8 cellular contexts compared by ENCODE assay signal in genomic region chr6:2158596-2159271, GRCh38.
DNase-seq lines count a peak whose midpoint lies in the region; ATAC-seq and TF ChIP-seq lines count a peak whose summit lies in the region.
"Had no signal": no experiment of that assay in that cellular context is flagged by ENCODE, and none has a peak within 500 bp of the region (broad histone marks: within the 10 kb centered on the region; RNA-seq: fewer than 3 reads in every experiment).

No MANE protein-coding gene starts in this region.

- H3K23ac ChIP-seq in mesendoderm (ENCODE audit: low read length) = no peak overlapping the region

- no peaks in the 10 kb centered on the region; the same call in 1 of the 2 replicates for H3K79me2 ChIP-seq in DOHH2 (ENCODE audit: control insufficient read depth, low read length)
- H3K79me2 ChIP-seq in mesendoderm (ENCODE audit: control insufficient read depth, insufficient read depth, low read length) = no peaks in the 10 kb centered on the region

- H3K9me3 ChIP-seq in DOHH2 (ENCODE audit: control insufficient read depth, insufficient read depth, low read length) = no peaks in the 10 kb centered on the region

- H3K79me1 ChIP-seq in mesendoderm (ENCODE audit: low read length) = no peaks in the 10 kb centered on the region

- no peak overlapping the region for H2BK5ac ChIP-seq in mesendoderm (ENCODE audit: low read length)

- H3K9ac ChIP-seq in mesendoderm (ENCODE audit: low read length) = no peak overlapping the region

- peaks cover 3% of the 10 kb centered on the region; the same call in 1 of the 2 replicates for H4K20me1 ChIP-seq in DOHH2 (ENCODE audit: control insufficient read depth, insufficient read depth, low read depth, low read length)

- H3K18ac ChIP-seq in mesendoderm (ENCODE audit: low read length) = no peak overlapping the region

- no peaks in the 10 kb centered on the region for H3K36me3 ChIP-seq in DOHH2 (ENCODE audit: control insufficient read depth, low read length)
- no peaks in the 10 kb centered on the region for H3K36me3 ChIP-seq in mesendoderm (ENCODE audit: control insufficient read depth, insufficient read depth, low read length)

- H3K4ac ChIP-seq in mesendoderm (ENCODE audit: low read depth, low read length) = no peak overlapping the region

- H3K4me2 ChIP-seq in DOHH2 (ENCODE audit: low read length) (no peak overlapping the region), mesendoderm (ENCODE audit: low read length) (no peak overlapping the region)

- no peak overlapping the region for H2BK120ac ChIP-seq in mesendoderm (ENCODE audit: low read depth, low read length)

- H2AK5ac ChIP-seq in mesendoderm (ENCODE audit: low read length) = no peak overlapping the region

- H3K4me1 ChIP-seq in DOHH2 (ENCODE audit: control insufficient read depth, low read length) (peaks cover 9% of the 10 kb centered on the region), mesendoderm (ENCODE audit: control insufficient read depth, low read depth, low read length) (no peaks in the 10 kb centered on the region)

- WGBS in mesendoderm (ENCODE audit: extremely low coverage, insufficient coverage, low lambda C conversion rate) = no CpG with 5 or more reads among the region's 12 CpGs

- H3F3A ChIP-seq in DOHH2 (ENCODE audit: control insufficient read depth, insufficient read depth) = no peaks in the 10 kb centered on the region

- no peak overlapping the region for H3K4me3 ChIP-seq in DOHH2 (ENCODE audit: low read length)
- H3K4me3 ChIP-seq in cardiac fibroblast (replicated peaks in 1 of 2; ENCODE audit: low read depth in 2 of 2, low read length in 2 of 2) = no peak overlapping the region
- H3K4me3 ChIP-seq in mesendoderm (ENCODE audit: low read length) = no peak overlapping the region

- TF ChIP-seq CTCF in DOHH2 (IDR thresholded peaks at IDR 0.05; ENCODE audit: low read depth, low read length, poor library complexity, severe bottlenecking) = peak; percentile 46
- peak; percentile 37 for TF ChIP-seq CTCF in cardiac fibroblast (IDR thresholded peaks at IDR 0.05; ENCODE audit: low read depth, low read length)

- H3K56ac ChIP-seq in mesendoderm (ENCODE audit: low read length) = no peak overlapping the region

- H4K8ac ChIP-seq in mesendoderm (ENCODE audit: low read depth, low read length) = no peak overlapping the region

- DNase-seq in HT1080 (ENCODE audit: low read depth) (peak; percentile 20), cardiac fibroblast (ENCODE audit: low read depth in 2 of 2) (peak; percentile 28 to 45), mesendoderm (peak; percentile 95), UCSD-AML1 (lab: John Stamatoyannopoulos, UW; ENCODE audit: unreplicated experiment) (no peak)
- no peak for DNase-seq in effector CD4-positive, alpha-beta T cell
- DNase-seq: activated gamma-delta T cell had no signal

- ATAC-seq in GM21447 (IDR thresholded peaks at IDR 0.05; ENCODE audit: unreplicated experiment) = no peak

- H3K27me3 ChIP-seq in DOHH2 (ENCODE audit: control insufficient read depth, low read length) (no peaks in the 10 kb centered on the region), mesendoderm (ENCODE audit: insufficient read depth, low read length, poor library complexity) (no peaks in the 10 kb centered on the region)

- no peak overlapping the region for H4K5ac ChIP-seq in mesendoderm (ENCODE audit: low read length)

- no peaks in the 10 kb centered on the region for H3K9me2 ChIP-seq in DOHH2 (replicated peaks; ENCODE audit: control insufficient read depth, low read length)

- no peak overlapping the region for H2BK15ac ChIP-seq in mesendoderm (replicated peaks; ENCODE audit: low read depth)

- H3K27ac ChIP-seq in DOHH2 (ENCODE audit: low read depth, low read length) (no peak overlapping the region), mesendoderm (ENCODE audit: low read depth, low read length) (no peak overlapping the region)

Comparison
In these comparisons a context has a peak if more than half of its experiments do, and no peak if none do; other contexts are left out.
1. DNase-seq: peak in HT1080 (single experiment), cardiac fibroblast (2 of 2) and mesendoderm (single experiment); none in UCSD-AML1 (single experiment) and effector CD4-positive, alpha-beta T cell (single experiment).